In genomic region chr3:196440041-196440537, GRCh38 we compare ENCODE assay signal across 14 cellular contexts. TPM values are rescaled to one million over a fixed set of nuclear protein-coding genes. Genes with fewer than 3 reads are reported as not detected.
DNase-seq lines count a peak whose midpoint lies in the region; ATAC-seq and TF ChIP-seq lines count a peak whose summit lies in the region.
"Had no signal": no experiment of that assay in that cellular context is flagged by ENCODE, and none has a peak within 500 bp of the region (broad histone marks: within the 10 kb centered on the region; RNA-seq: fewer than 3 reads in every experiment).

No MANE protein-coding gene starts in this region.

- H3K27ac Mint-ChIP-seq in activated CD8-positive, alpha-beta memory T cell treated with anti-CD3 and anti-CD28 coated beads, Interleukin-2, amount 10 ng/mL, durations not matched to agents 7 days and 5 days: no peak overlapping the region

- H3K4me3 ChIP-seq in fibroblast of villous mesenchyme (ENCODE audit: low read depth, low read length): no peak overlapping the region
- H3K4me3 ChIP-seq: HAP-1, upper lobe of right lung had no signal

- no peaks in the 10 kb centered on the region for H3K9me3 Mint-ChIP-seq in activated CD8-positive, alpha-beta memory T cell treated with anti-CD3 and anti-CD28 coated beads, Interleukin-2, amount 10 ng/mL, durations not matched to agents 7 days and 5 days (ENCODE audit: low read depth)
- H3K9me3 Mint-ChIP-seq: activated naive CD4-positive, alpha-beta T cell treated with anti-CD3 and anti-CD28 coated beads, Interleukin-2, amount 50 U/mL, for 72 hours had no signal

- ATAC-seq in GM19043 (IDR thresholded peaks at IDR 0.05; ENCODE audit: low read depth, unreplicated experiment): peak; percentile 40
- peak; percentile 52 for ATAC-seq in HG03442 (IDR thresholded peaks at IDR 0.05; ENCODE audit: unreplicated experiment)
- no peak for ATAC-seq in GM21381 (IDR thresholded peaks at IDR 0.05; ENCODE audit: unreplicated experiment)
- no peak for ATAC-seq in activated CD8-positive, alpha-beta memory T cell treated with anti-CD3 and anti-CD28 coated beads, Interleukin-2, amount 10 ng/mL, durations not matched to agents 7 days and 5 days
- ATAC-seq: activated naive CD4-positive, alpha-beta T cell treated with anti-CD3 and anti-CD28 coated beads, Interleukin-2, amount 50 U/mL, for 72 hours; upper lobe of right lung had no signal

- H3K4me1 Mint-ChIP-seq in activated CD8-positive, alpha-beta memory T cell treated with anti-CD3 and anti-CD28 coated beads, Interleukin-2, amount 10 ng/mL, durations not matched to agents 7 days and 5 days: peaks cover 23% of the 10 kb centered on the region

- H3K27me3 Mint-ChIP-seq in activated CD8-positive, alpha-beta memory T cell treated with anti-CD3 and anti-CD28 coated beads, Interleukin-2, amount 10 ng/mL, durations not matched to agents 7 days and 5 days: no peaks in the 10 kb centered on the region

- no peak overlapping the region for H3K4me3 Mint-ChIP-seq in activated CD8-positive, alpha-beta memory T cell treated with anti-CD3 and anti-CD28 coated beads, Interleukin-2, amount 10 ng/mL, durations not matched to agents 7 days and 5 days

- TF ChIP-seq CTCF in fibroblast of villous mesenchyme (IDR thresholded peaks at IDR 0.05; ENCODE audit: insufficient read depth, low read depth, low read length) (no peak), GM20000 (IDR thresholded peaks at IDR 0.05; ENCODE audit: extremely low read depth, missing control alignments) (no peak)

- DNase-seq in AG08395 (ENCODE audit: low spot score): peak; percentile 58
- DNase-seq in fibroblast of villous mesenchyme (ENCODE audit: low read depth): peak; percentile 51
- DNase-seq in SIG-M5 (lab: John Stamatoyannopoulos, UW): no peak
- no peak for DNase-seq in GM20000 (ENCODE audit: low spot score)
- DNase-seq in activated CD8-positive, alpha-beta memory T cell treated with anti-CD3 and anti-CD28 coated beads, Interleukin-2, amount 10 ng/mL, durations not matched to agents 7 days and 5 days: no peak
- DNase-seq: activated CD4-positive, alpha-beta T cell treated with anti-CD3 and anti-CD28 coated beads for 48 hours; AML-193; NCI-H2171 treated with DMSO at 0.1 percent for 48 hours; upper lobe of right lung had no signal

- CTCF ChIA-PET in activated CD8-positive, alpha-beta memory T cell treated with anti-CD3 and anti-CD28 coated beads, Interleukin-2, amount 10 ng/mL, durations not matched to agents 7 days and 5 days (lab: Charles Lee): interaction anchor here (0.9 to 1.2 kb wide), 2 partner anchors 185 to 186 kb away, joined by 3 read pairs; no protein-coding TSS in a partner anchor

- no peaks in the 10 kb centered on the region for H3K36me3 Mint-ChIP-seq in activated CD8-positive, alpha-beta memory T cell treated with anti-CD3 and anti-CD28 coated beads, Interleukin-2, amount 10 ng/mL, durations not matched to agents 7 days and 5 days
- H3K36me3 Mint-ChIP-seq: activated naive CD4-positive, alpha-beta T cell treated with anti-CD3 and anti-CD28 coated beads, Interleukin-2, amount 50 U/mL, for 72 hours had no signal

RNA-seq across cellular contexts. Expression of gene UBXN7, which starts 7.9 kb away (rescaled TPM):
- total RNA-seq in fibroblast of villous mesenchyme: 19.0 and 30.2 TPM in 2 replicates
- total RNA-seq in activated CD8-positive, alpha-beta memory T cell treated with anti-CD3 and anti-CD28 coated beads, Interleukin-2, amount 10 ng/mL, durations not matched to agents 7 days and 5 days: 10 to 100 TPM; 50.7 to 60.8 TPM

Comparison
In these comparisons a context has a peak if more than half of its experiments do, and no peak if none do; other contexts are left out.
1. DNase-seq: peak in AG08395 (single experiment) and fibroblast of villous mesenchyme (single experiment); none in SIG-M5 (single experiment), GM20000 (single experiment) and activated CD8-positive, alpha-beta memory T cell treated with anti-CD3 and anti-CD28 coated beads, Interleukin-2, amount 10 ng/mL, durations not matched to agents 7 days and 5 days (single experiment).
2. ATAC-seq: peak in GM19043 (single experiment) and HG03442 (single experiment); none in GM21381 (single experiment) and activated CD8-positive, alpha-beta memory T cell treated with anti-CD3 and anti-CD28 coated beads, Interleukin-2, amount 10 ng/mL, durations not matched to agents 7 days and 5 days (single experiment).